Comparison of ENCODE assay signal across 15 cellular contexts in the genomic region with DNA sequence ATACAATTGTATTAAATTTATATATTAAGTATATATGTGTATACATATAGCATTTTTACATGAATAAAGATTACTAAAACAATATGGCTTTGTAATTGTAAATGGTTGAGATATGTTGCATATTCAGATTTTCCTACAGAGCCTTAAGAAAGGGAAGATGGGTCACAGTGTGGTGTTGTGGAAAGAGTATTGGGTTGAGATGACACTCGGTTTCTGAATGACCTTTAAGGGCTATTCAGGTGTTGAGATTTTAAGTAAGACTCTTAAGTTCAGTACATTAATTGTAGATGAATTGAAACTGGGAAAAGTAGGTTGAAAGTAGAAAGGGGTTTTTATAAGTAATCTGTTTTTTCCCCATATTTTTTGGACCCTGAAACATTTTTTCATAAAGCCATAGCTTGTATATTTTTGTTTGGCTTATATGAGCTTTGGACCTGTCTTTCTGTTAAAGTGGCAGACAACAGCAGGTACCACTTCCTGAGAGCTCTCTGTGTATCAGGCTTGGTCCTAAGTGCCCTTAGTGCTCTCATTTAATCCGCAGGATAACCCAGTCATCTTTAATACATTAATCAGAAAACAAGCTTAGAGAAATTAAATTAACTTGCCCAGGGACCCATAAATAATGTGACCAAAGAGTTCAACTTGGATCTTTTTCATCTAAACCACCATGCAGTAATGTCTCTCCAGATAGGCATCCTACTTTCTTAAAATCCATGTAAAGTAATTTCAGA.
"Had no signal": no experiment of that assay in that cellular context is flagged by ENCODE, and none has a peak within 500 bp of the region (broad histone marks: within the 10 kb centered on the region; RNA-seq: fewer than 3 reads in every experiment).

No MANE protein-coding gene starts in this region.

- H3K27ac Mint-ChIP-seq: activated T-cell treated with anti-CD3 and anti-CD28 coated beads, Interleukin-2, amount 50 U/mL, for 72 hours had no signal

- H3K4me3 ChIP-seq: adrenal gland, cardiac muscle cell, gastroesophageal sphincter, lung, pancreas, sigmoid colon, spleen, tibial artery had no signal

- H3K4me1 ChIP-seq: gastroesophageal sphincter, pancreas, sigmoid colon, tibial artery had no signal

- H3K27ac ChIP-seq: adrenal gland, cardiac muscle cell, gastroesophageal sphincter, pancreas, sigmoid colon, spleen, tibial artery had no signal

- H3K27me3 ChIP-seq: adrenal gland, cardiac muscle cell, gastroesophageal sphincter, pancreas, sigmoid colon, spleen, tibial artery had no signal

- H3K4me3 Mint-ChIP-seq: activated CD4-positive, alpha-beta memory T cell treated with anti-CD3 and anti-CD28 coated beads for 36 hours; activated T-cell treated with anti-CD3 and anti-CD28 coated beads, Interleukin-2, amount 50 U/mL, for 72 hours had no signal

- DNase-seq: activated CD4-positive, alpha-beta memory T cell treated with anti-CD3 and anti-CD28 coated beads for 36 hours; activated gamma-delta T cell treated with Interleukin-2 at 50 U/mL for 16 hours; activated T-cell treated with anti-CD3 and anti-CD28 coated beads, Interleukin-2, amount 50 U/mL, for 72 hours; adrenal gland; left colon; midbrain; pancreas; sigmoid colon; spleen; T1000; tibial artery had no signal

- ATAC-seq: activated CD4-positive, CD25-positive, alpha-beta regulatory T cell treated with anti-CD3 and anti-CD28 coated beads, Interleukin-2, amount 50 U/mL, for 24 hours; activated T-cell treated with anti-CD3 and anti-CD28 coated beads, Interleukin-2, amount 50 U/mL, for 72 hours; gastroesophageal sphincter; left colon; pancreas had no signal

- H3K9me3 Mint-ChIP-seq: activated CD4-positive, alpha-beta memory T cell treated with anti-CD3 and anti-CD28 coated beads for 36 hours; activated T-cell treated with anti-CD3 and anti-CD28 coated beads, Interleukin-2, amount 50 U/mL, for 72 hours had no signal

- H3K9me3 ChIP-seq: adrenal gland, gastroesophageal sphincter, pancreas, sigmoid colon, spleen, tibial artery had no signal

- H3K27me3 Mint-ChIP-seq: activated CD4-positive, alpha-beta memory T cell treated with anti-CD3 and anti-CD28 coated beads for 36 hours had no signal
